ENCODE assay signal across 8 cellular contexts in the genomic region with DNA sequence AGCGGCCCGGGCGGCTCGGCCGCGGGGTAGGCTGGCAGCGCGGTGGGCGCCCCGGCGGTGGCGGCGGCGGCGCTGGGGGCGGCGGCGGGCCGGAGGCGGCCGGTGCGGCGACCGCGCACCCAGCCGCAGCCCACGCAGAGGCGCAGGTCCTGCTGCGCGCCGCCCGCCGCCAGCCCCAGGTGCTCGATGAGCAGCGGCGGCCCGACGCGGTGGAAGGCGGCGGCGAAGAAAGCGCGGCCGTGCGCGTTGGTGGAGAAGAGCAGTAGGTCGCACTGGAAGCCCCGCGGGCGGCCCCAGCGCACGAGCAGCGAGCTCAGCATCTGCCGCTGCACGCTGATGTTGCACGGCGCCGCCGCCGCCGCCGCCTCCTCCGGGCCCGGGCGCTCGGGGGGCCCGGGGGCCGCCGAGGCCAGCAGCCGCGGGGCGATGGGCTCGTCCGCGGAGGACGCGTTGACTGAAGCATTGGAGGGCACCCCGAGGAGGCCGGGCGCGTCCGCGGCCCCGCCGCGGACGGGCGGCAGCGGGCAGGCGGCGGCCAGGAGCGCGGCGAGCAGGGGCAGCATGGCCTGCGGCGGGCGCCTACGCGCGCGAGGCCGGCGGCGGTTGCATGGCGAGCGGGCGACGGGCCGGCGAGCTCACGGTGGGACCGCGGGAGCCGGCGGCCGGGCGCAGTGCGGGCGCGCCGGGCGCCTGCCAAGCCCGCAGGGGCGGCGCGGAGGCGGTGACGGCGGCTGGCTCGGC. TPM values are rescaled to one million over a fixed set of nuclear protein-coding genes. Genes with fewer than 3 reads are reported as not detected.
DNase-seq lines count a peak whose midpoint lies in the region; ATAC-seq and TF ChIP-seq lines count a peak whose summit lies in the region.

No MANE protein-coding gene starts in this region.

- H3K36me3 ChIP-seq in colonic mucosa (no peaks in the 10 kb centered on the region), testis (ENCODE audit: low read depth, missing control alignments) (no peaks in the 10 kb centered on the region)

- intact Hi-C loops in colonic mucosa (cut with DNase I) = loop anchor here (5.0 to 10.0 kb wide), 2 partner anchors 272 to 439 kb away; no protein-coding TSS in a partner anchor
- intact Hi-C loops in testis (cut with DNase I; ENCODE audit: low total_unique reads) = loop anchor here (10.0 kb wide), 1 partner anchor 269 kb away; no protein-coding TSS in a partner anchor

- H3K9me3 ChIP-seq in colonic mucosa = no peaks in the 10 kb centered on the region
- H3K9me3 ChIP-seq in testis = no peaks in the 10 kb centered on the region

- peak overlapping the region; percentile 41 for H3K4me3 Mint-ChIP-seq in memory B cell

- ATAC-seq in GM18519 (IDR thresholded peaks at IDR 0.05; ENCODE audit: low FRiP score, unreplicated experiment) (peak; percentile 28), HG03103 (IDR thresholded peaks at IDR 0.05; ENCODE audit: low read depth, unreplicated experiment) (peak; percentile 42), memory B cell (ENCODE audit: low read depth) (peak; percentile 30)

- no peaks in the 10 kb centered on the region for H3K9me3 Mint-ChIP-seq in memory B cell

- TF ChIP-seq CTCF in colonic mucosa (IDR thresholded peaks at IDR 0.05) (no peak), testis (IDR thresholded peaks at IDR 0.05) (no peak)

- peak overlapping the region in 1 of 2 donors; percentile 56 for H3K9ac ChIP-seq in colonic mucosa (ENCODE audit: low read depth in 2 of 2, low read length in 2 of 2)

- H3K27me3 ChIP-seq in colonic mucosa (peaks cover 20% of the 10 kb centered on the region), testis (no peaks in the 10 kb centered on the region)

- H3K36me3 Mint-ChIP-seq in memory B cell = no peaks in the 10 kb centered on the region

- no peak overlapping the region for H3K27ac Mint-ChIP-seq in memory B cell

- TF ChIP-seq POLR2A in testis (IDR thresholded peaks at IDR 0.05) = no peak

- DNase-seq in 8988T (peak; percentile 61), UCSD-AML1 (lab: John Stamatoyannopoulos, UW; ENCODE audit: unreplicated experiment) (peak; percentile 29), colonic mucosa (no peak), memory B cell (ENCODE audit: low spot score in 2 of 2) (peak in 1 of 2 donors; percentile 21), testis (peak; percentile 21), NCI-H1048 (lab: John Stamatoyannopoulos, UW) (no peak)

- H3K27me3 Mint-ChIP-seq in memory B cell = peaks cover 35% of the 10 kb centered on the region

- peaks cover 4% of the 10 kb centered on the region for H3K4me1 ChIP-seq in colonic mucosa
- peaks cover 3% of the 10 kb centered on the region for H3K4me1 ChIP-seq in testis

- peak overlapping the region; percentile 45 for H3K4me3 ChIP-seq in colonic mucosa
- peak overlapping the region; percentile 38 to 56 for H3K4me3 ChIP-seq in testis

- peaks cover 6% of the 10 kb centered on the region for H3K4me1 Mint-ChIP-seq in memory B cell

- no peak overlapping the region for H3K27ac ChIP-seq in colonic mucosa
- H3K27ac ChIP-seq in testis = no peak overlapping the region

- WGBS in testis, 2 donors = 0% methylated on average over 10 to 20 of the region's 131 CpGs

RNA-seq across cellular contexts. Expression of a gene that starts 0.5 kb away (rescaled TPM):
- total RNA-seq in colonic mucosa (1 to 10 TPM; 2.3 to 8.2 TPM), testis (10 to 100 TPM in 1 of 2 donors, 1 to 10 TPM in 1; 7.8 to 11.2 TPM)
- 5.9 TPM for polyA plus RNA-seq in testis (ENCODE audit: insufficient read depth, low read depth, low replicate concordance)

Comparison
In these comparisons a context has a peak if more than half of its experiments do, and no peak if none do; other contexts are left out.
1. DNase-seq: peak in 8988T (single experiment), UCSD-AML1 (single experiment) and testis (single experiment); none in colonic mucosa (single experiment) and NCI-H1048 (single experiment).
2. Peak in every context shown above with its lines, with median percentiles within 50 percentile points of each other: ATAC-seq.